ENCODE assay signal across 18 cellular contexts in the genomic region with DNA sequence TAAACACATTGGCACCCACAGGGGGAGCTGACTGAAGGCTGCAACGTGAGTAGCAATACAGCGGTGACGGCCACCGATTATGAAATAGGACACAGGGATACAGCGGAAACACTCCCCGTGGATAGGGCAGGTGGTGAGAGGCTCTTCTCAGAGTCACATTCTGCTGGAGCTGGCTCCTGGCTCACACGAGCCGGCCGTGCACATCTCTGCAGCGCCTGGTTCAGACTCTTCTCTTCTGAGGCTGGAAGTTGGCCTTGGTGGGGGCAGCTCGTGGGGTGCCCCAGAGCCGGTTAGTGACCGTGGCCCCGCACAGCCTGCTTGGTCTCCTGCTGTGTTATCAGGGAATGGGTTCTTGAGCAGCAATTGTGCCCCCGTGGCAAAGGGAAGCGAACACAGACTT.
A peak's percentile ranks its signal among the peaks of the same experiment; 100 is the strongest.
DNase-seq lines count a peak whose midpoint lies in the region; ATAC-seq, FAIRE-seq and TF ChIP-seq lines count a peak whose summit lies in the region.
"Had no signal": no experiment of that assay in that cellular context is flagged by ENCODE, and none has a peak within 500 bp of the region (broad histone marks: within the 10 kb centered on the region; RNA-seq: fewer than 3 reads in every experiment).

No MANE protein-coding gene starts in this region.

- H3K18ac ChIP-seq in trophoblast cell (ENCODE audit: low read length): no peak overlapping the region

- H3K9me1 ChIP-seq in K562 (ENCODE audit: control insufficient read depth, insufficient read depth, low read length): no peaks in the 10 kb centered on the region

- TF ChIP-seq CTCF in K562 (IDR thresholded peaks at IDR 0.05 in 2 of 3, conservative IDR thresholded peaks at IDR 0.05 in 1 of 3; ENCODE audit: insufficient read depth in 2 of 3, low read depth in 1 of 3, low read length in 3 of 3) (no peak), brain microvascular endothelial cell (IDR thresholded peaks at IDR 0.05; ENCODE audit: low read depth, low read length, missing control alignments) (no peak)

- H3K9me3 ChIP-seq in K562 (replicated peaks; ENCODE audit: control insufficient read depth, insufficient read depth, low read depth, low read length) (no peaks in the 10 kb centered on the region), trophoblast cell (ENCODE audit: insufficient read depth, low read depth, low read length) (peaks cover 2% of the 10 kb centered on the region)

- H2BK120ac ChIP-seq in trophoblast cell (ENCODE audit: insufficient read depth, low read length, poor library complexity): no peak overlapping the region

- no peak overlapping the region for H3K4ac ChIP-seq in trophoblast cell (ENCODE audit: low read depth, low read length)

- DNase-seq in NCI-H2107 (lab: John Stamatoyannopoulos, UW): peak; percentile 20
- DNase-seq in K562 (ENCODE audit: extremely low read depth in 1 of 4, low spot score in 3 of 4): peak in 1 of 4 experiments; percentile 44
- DNase-seq in posterior vena cava (ENCODE audit: low spot score): peak; percentile 65
- no peak for DNase-seq in brain microvascular endothelial cell
- DNase-seq in trophoblast cell: no peak
- DNase-seq in stimulated activated CD4-positive, alpha-beta T cell treated with anti-CD3 and anti-CD28 coated beads, Interleukin-4, amount 100 ng/mL, for 24 hours: no peak
- DNase-seq: C1 segment of cervical spinal cord; Calu3; CD4-positive, alpha-beta memory T cell; COR-L47; DMS53; DMS79 treated with DMSO at 0.1 percent for 48 hours; GF-D8; GOT3 had no signal

- intact Hi-C loops in K562 (cut with micrococcal nuclease) (no loop called here), posterior vena cava (cut with DNase I) (no loop called here)

- no peak overlapping the region for H4K8ac ChIP-seq in trophoblast cell (ENCODE audit: low read depth, low read length)

- no peaks in the 10 kb centered on the region for H3K79me1 ChIP-seq in trophoblast cell (ENCODE audit: low read length)

- TF ChIP-seq POLR2A in K562 (conservative IDR thresholded peaks at IDR 0.05): no peak

- H3K4me1 ChIP-seq in K562 (replicated peaks in 1 of 2; ENCODE audit: control insufficient read depth in 2 of 2, insufficient read depth in 2 of 2, low read length in 2 of 2) (peaks cover 0 to 14% of the 10 kb centered on the region in 2 experiments; a peak in 1 of 5 replicates), trophoblast cell (ENCODE audit: control insufficient read depth in 1 of 2, insufficient read depth in 2 of 2, low read length in 2 of 2) (no peaks in the 10 kb centered on the region)

- no peak overlapping the region for H2AK5ac ChIP-seq in trophoblast cell (ENCODE audit: low read length)

- H3K14ac ChIP-seq in trophoblast cell (ENCODE audit: low read length): no peak overlapping the region

- no peaks in the 10 kb centered on the region for H3K79me2 ChIP-seq in K562 (ENCODE audit: control insufficient read depth, insufficient read depth, low read length)
- no peaks in the 10 kb centered on the region for H3K79me2 ChIP-seq in trophoblast cell (ENCODE audit: control insufficient read depth, insufficient read depth, low read length, poor library complexity)

- in situ Hi-C loops in K562 (cut with MboI): loop anchor here (25.0 kb wide), 1 partner anchor 366 kb away; no protein-coding TSS in a partner anchor
- in situ Hi-C loops in brain microvascular endothelial cell (cut with HindIII; ENCODE audit: low pct_ligation_motif_present, low sequenced_read_pairs): no loop called here

- H3K9ac ChIP-seq in K562 (ENCODE audit: insufficient read depth in 1 of 2, low read depth in 2 of 2, low read length in 2 of 2) (no peak overlapping the region), trophoblast cell (ENCODE audit: low read length) (no peak overlapping the region)

- H3K4me3 ChIP-seq in K562 (no peak overlapping the region), brain microvascular endothelial cell (ENCODE audit: low read depth, low read length) (no peak overlapping the region), trophoblast cell (ENCODE audit: low read depth, low read length) (no peak overlapping the region)

- POLR2A ChIA-PET in K562 (lab: Yijun Ruan, JAX): interaction anchor here (0.7 to 1.9 kb wide), 4 partner anchors 11 to 54 kb away, joined by 3 to 4 read pairs (median 3); no protein-coding TSS in a partner anchor

- WGBS in K562 (ENCODE audit: insufficient coverage, low coverage, missing lambda C conversion rate): 3% methylated on average over 16 of the region's 16 CpGs
- no CpG with 5 or more reads among the region's 16 CpGs for WGBS in trophoblast cell (ENCODE audit: extremely low coverage, insufficient coverage, insufficient read length)

- no peak for TF ChIP-seq RAD21 in K562 (CRISPR knock-in tag; conservative IDR thresholded peaks at IDR 0.05 in 1 of 2, IDR thresholded peaks at IDR 0.05 in 1 of 2)

- peak; percentile 16; the same call in 2 of the 3 replicates for ATAC-seq in K562
- ATAC-seq: HCT116 had no signal

- H2BK12ac ChIP-seq in trophoblast cell (ENCODE audit: low read length): no peak overlapping the region

- H4K20me1 ChIP-seq in K562 (replicated peaks; ENCODE audit: control insufficient read depth, insufficient read depth, low read length): no peaks in the 10 kb centered on the region

- no peak overlapping the region for H4K91ac ChIP-seq in trophoblast cell (ENCODE audit: low read depth, low read length)

- no peak overlapping the region for H3K4me2 ChIP-seq in K562 (ENCODE audit: insufficient read depth, low read length)
- H3K4me2 ChIP-seq in trophoblast cell (ENCODE audit: low read length): no peak overlapping the region

- no peak for TF ChIP-seq EP300 in K562 (IDR thresholded peaks at IDR 0.05; ENCODE audit: low read length)

- H4K12ac ChIP-seq in trophoblast cell (ENCODE audit: low read depth, low read length): no peak overlapping the region

- H2AFZ ChIP-seq in K562 (ENCODE audit: low read depth, low read length) (no peak overlapping the region), trophoblast cell (ENCODE audit: insufficient read depth, low read length, poor library complexity) (no peak overlapping the region)

- H3K27ac ChIP-seq in K562 (ENCODE audit: extremely low read depth, low read depth, low read length): no peak overlapping the region
- H3K27ac ChIP-seq in brain microvascular endothelial cell: no peak overlapping the region
- no peak overlapping the region for H3K27ac ChIP-seq in trophoblast cell (ENCODE audit: low read depth, low read length)

- no peak overlapping the region for H2BK5ac ChIP-seq in trophoblast cell (ENCODE audit: low read depth, low read length, poor library complexity)

- no peak overlapping the region for H3K23ac ChIP-seq in trophoblast cell (ENCODE audit: low read length)

- CTCF ChIA-PET in K562 (lab: Yijun Ruan, JAX; ENCODE audit: low intra/inter-chr PET ratio): interaction anchor here (0.6 kb wide), 1 partner anchor 326 kb away, joined by 3 read pairs; no protein-coding TSS in a partner anchor

- no TSS peak for BruUV-seq in K562 (replicated peaks; lab: Mats Ljungman, UMichigan)

- H3K27me3 ChIP-seq in K562 (ENCODE audit: control insufficient read depth in 2 of 2, insufficient read depth in 2 of 2, low read length in 2 of 2) (peaks cover 45 to 83% of the 10 kb centered on the region in 2 experiments), brain microvascular endothelial cell (replicated peaks) (no peaks in the 10 kb centered on the region), trophoblast cell (ENCODE audit: insufficient read depth, low read length) (peaks cover 4% of the 10 kb centered on the region)

- no peaks in the 10 kb centered on the region for H3K36me3 ChIP-seq in K562 (ENCODE audit: control insufficient read depth, insufficient read depth, low read length)
- H3K36me3 ChIP-seq in brain microvascular endothelial cell (replicated peaks): no peaks in the 10 kb centered on the region
- no peaks in the 10 kb centered on the region for H3K36me3 ChIP-seq in trophoblast cell (ENCODE audit: control insufficient read depth in 1 of 2, insufficient read depth in 2 of 2, low read length in 2 of 2)

- FAIRE-seq in K562 (lab: Jason Lieb, UNC): peak; percentile 11
- FAIRE-seq: GM12891, GM18507, H54 had no signal

Comparison
In these comparisons a context has a peak if more than half of its experiments do, and no peak if none do; other contexts are left out.
1. DNase-seq: peak in NCI-H2107 (single experiment) and posterior vena cava (single experiment); none in brain microvascular endothelial cell (single experiment), trophoblast cell (0 of 2) and stimulated activated CD4-positive, alpha-beta T cell treated with anti-CD3 and anti-CD28 coated beads, Interleukin-4, amount 100 ng/mL, for 24 hours (single experiment).